19 cellular contexts compared by ENCODE assay signal in genomic region chr12:96265400-96265799, GRCh38.
DNase-seq lines count a peak whose midpoint lies in the region; ATAC-seq, FAIRE-seq and TF ChIP-seq lines count a peak whose summit lies in the region.
"Had no signal": no experiment of that assay in that cellular context is flagged by ENCODE, and none has a peak within 500 bp of the region (broad histone marks: within the 10 kb centered on the region; RNA-seq: fewer than 3 reads in every experiment).

No MANE protein-coding gene starts in this region.

- H3K9me3 ChIP-seq in PC-9 (ENCODE audit: insufficient read depth, low read depth) = no peaks in the 10 kb centered on the region
- H3K9me3 ChIP-seq: A549 had no signal

- CTCF ChIA-PET in PC-9 (lab: Charles Lee) = interaction anchor here (0.5 kb wide), 1 partner anchor 224 kb away, joined by 3 read pairs; the partner anchor contains the start of gene CFAP54

- no peak for ATAC-seq in stimulated activated naive B cell treated with anti-CD40 and anti-IgM and Interleukin-4, amounts not matched to agents 10 μg/mL and 1 μg/mL and 100 μg/mL, for 72 hours (replicated peaks)
- ATAC-seq: A549; CD8-positive, alpha-beta T cell; Panc1 had no signal

- no peak for TF ChIP-seq POLR2A in H54 (IDR thresholded peaks at IDR 0.05; ENCODE audit: low read depth, low read length)

- no peak for TF ChIP-seq CTCF in PC-9 (conservative IDR thresholded peaks at IDR 0.05)

- H3F3A ChIP-seq in PC-9 (ENCODE audit: insufficient read depth, low read depth) = peaks cover 68% of the 10 kb centered on the region

- no peak overlapping the region for H3K4me3 ChIP-seq in PC-9
- H3K4me3 ChIP-seq: A549 had no signal

- POLR2A ChIA-PET in PC-9 (lab: Charles Lee; ENCODE audit: unreplicated experiment) = no interaction called here

- BruUV-seq in PC-9 (replicated peaks; lab: Mats Ljungman, UMichigan) = no TSS peak

- H3K4me3 Mint-ChIP-seq in activated naive CD4-positive, alpha-beta T cell treated with anti-CD3 and anti-CD28 coated beads, Interleukin-2, amount 50 U/mL, for 24 hours = no peak overlapping the region
- no peak overlapping the region for H3K4me3 Mint-ChIP-seq in stimulated activated naive B cell treated with anti-CD40 and anti-IgM and Interleukin-4, amounts not matched to agents 10 μg/mL and 1 μg/mL and 100 μg/mL, for 72 hours
- H3K4me3 Mint-ChIP-seq: CD8-positive, alpha-beta T cell had no signal

- H3K4me2 ChIP-seq in PC-9 = no peak overlapping the region
- H3K4me2 ChIP-seq: A549 had no signal

- H3K9me2 ChIP-seq in PC-9 (ENCODE audit: insufficient read depth) = no peaks in the 10 kb centered on the region

- peak overlapping the region; percentile 83 for H3K27ac Mint-ChIP-seq in activated naive CD4-positive, alpha-beta T cell treated with anti-CD3 and anti-CD28 coated beads, Interleukin-2, amount 50 U/mL, for 24 hours
- peak overlapping the region; percentile 48 for H3K27ac Mint-ChIP-seq in stimulated activated naive B cell treated with anti-CD40 and anti-IgM and Interleukin-4, amounts not matched to agents 10 μg/mL and 1 μg/mL and 100 μg/mL, for 72 hours

- H3K36me3 ChIP-seq in PC-9 (ENCODE audit: low read depth) = peaks cover 41% of the 10 kb centered on the region

- H3K27me3 ChIP-seq in PC-9 (ENCODE audit: insufficient read depth, low read depth) = no peaks in the 10 kb centered on the region

- H3K27ac ChIP-seq in PC-9 (peak overlapping the region; percentile 28; the same call in 1 of the 2 replicates), epithelial cell of prostate (peak overlapping the region; percentile 78)
- H3K27ac ChIP-seq: A549 had no signal

- no peaks in the 10 kb centered on the region for H3K27me3 Mint-ChIP-seq in activated naive CD4-positive, alpha-beta T cell treated with anti-CD3 and anti-CD28 coated beads, Interleukin-2, amount 50 U/mL, for 24 hours
- no peaks in the 10 kb centered on the region for H3K27me3 Mint-ChIP-seq in stimulated activated naive B cell treated with anti-CD40 and anti-IgM and Interleukin-4, amounts not matched to agents 10 μg/mL and 1 μg/mL and 100 μg/mL, for 72 hours

- no peak for FAIRE-seq in H54 (lab: Jason Lieb, UNC)
- FAIRE-seq: A549 had no signal

- no peaks in the 10 kb centered on the region for H3K4me1 ChIP-seq in PC-9 (replicated peaks; ENCODE audit: insufficient read depth)

- DNase-seq in activated naive CD4-positive, alpha-beta T cell (lab: John Stamatoyannopoulos, UW) = no peak
- DNase-seq in PC-9 (no peak), epithelial cell of prostate (ENCODE audit: low read depth, low spot score) (no peak), H54 (ENCODE audit: insufficient read length, low spot score) (no peak), NCI-H1417 treated with DMSO at 0.1 percent for 48 hours (lab: John Stamatoyannopoulos, UW) (no peak), hypothalamus (lab: John Stamatoyannopoulos, UW) (no peak)
- DNase-seq in stimulated activated naive B cell treated with anti-CD40 and anti-IgM and Interleukin-4, amounts not matched to agents 10 μg/mL and 1 μg/mL and 100 μg/mL, for 72 hours = no peak
- DNase-seq: AML-193; CD8-positive, alpha-beta T cell; GF-D8; Kasumi-1; NCI-H1930; NCI-H2171; NCI-H446 treated with DMSO at 0.1 percent for 48 hours; NCI-H774; SHP77 had no signal

- peaks cover 50% of the 10 kb centered on the region for H3K4me1 Mint-ChIP-seq in activated naive CD4-positive, alpha-beta T cell treated with anti-CD3 and anti-CD28 coated beads, Interleukin-2, amount 50 U/mL, for 24 hours
- H3K4me1 Mint-ChIP-seq in stimulated activated naive B cell treated with anti-CD40 and anti-IgM and Interleukin-4, amounts not matched to agents 10 μg/mL and 1 μg/mL and 100 μg/mL, for 72 hours = peaks cover 7 to 8% of the 10 kb centered on the region in 2 donors

- intact Hi-C loops in PC-9 (cut with micrococcal nuclease; ENCODE audit: unreplicated experiment) = loop anchor here (5.0 kb wide), 1 partner anchor 252 kb away; no protein-coding TSS in a partner anchor

- H3K79me2 ChIP-seq in PC-9 (ENCODE audit: low read depth) = 0 out of 2 replicates have a peak, but pooled peaks cover 4% of the 10 kb centered on the region

- H3K36me3 Mint-ChIP-seq in activated naive CD4-positive, alpha-beta T cell treated with anti-CD3 and anti-CD28 coated beads, Interleukin-2, amount 50 U/mL, for 24 hours = peaks cover 32% of the 10 kb centered on the region
- H3K36me3 Mint-ChIP-seq in stimulated activated naive B cell treated with anti-CD40 and anti-IgM and Interleukin-4, amounts not matched to agents 10 μg/mL and 1 μg/mL and 100 μg/mL, for 72 hours = peaks cover 29 to 51% of the 10 kb centered on the region in 2 donors

- H4K20me1 ChIP-seq in PC-9 (ENCODE audit: insufficient read depth) = peaks cover 16% of the 10 kb centered on the region; the same call in 1 of the 2 replicates

- H3K9me3 Mint-ChIP-seq in activated naive CD4-positive, alpha-beta T cell treated with anti-CD3 and anti-CD28 coated beads, Interleukin-2, amount 50 U/mL, for 24 hours = no peaks in the 10 kb centered on the region
- H3K9me3 Mint-ChIP-seq in stimulated activated naive B cell treated with anti-CD40 and anti-IgM and Interleukin-4, amounts not matched to agents 10 μg/mL and 1 μg/mL and 100 μg/mL, for 72 hours = no peaks in the 10 kb centered on the region
- H3K9me3 Mint-ChIP-seq: CD8-positive, alpha-beta T cell had no signal

- H2AFZ ChIP-seq in PC-9 = no peak overlapping the region
